Comparison of ENCODE assay signal across 15 cellular contexts in genomic region chr4:114383721-114384120, GRCh38.
DNase-seq lines count a peak whose midpoint lies in the region; ATAC-seq, FAIRE-seq and TF ChIP-seq lines count a peak whose summit lies in the region.
"Had no signal": no experiment of that assay in that cellular context is flagged by ENCODE, and none has a peak within 500 bp of the region (broad histone marks: within the 10 kb centered on the region; RNA-seq: fewer than 3 reads in every experiment).

No MANE protein-coding gene starts in this region.

- no peaks in the 10 kb centered on the region for H3K9me3 ChIP-seq in CD8-positive, alpha-beta T cell (ENCODE audit: low read length)

- no peak overlapping the region for H3K27ac ChIP-seq in CD8-positive, alpha-beta T cell (ENCODE audit: low read depth, low read length)

- no peak for ATAC-seq in activated CD4-positive, alpha-beta T cell treated with anti-CD3 and anti-CD28 coated beads for 36 hours
- ATAC-seq in stimulated activated memory B cell treated with anti-CD40 and anti-IgM and Interleukin-4, amounts not matched to agents 10 μg/mL and 1 μg/mL and 100 μg/mL, for 72 hours = no peak
- ATAC-seq in CD8-positive, alpha-beta T cell = no peak

- no peaks in the 10 kb centered on the region for H3K4me1 Mint-ChIP-seq in activated CD4-positive, alpha-beta T cell treated with anti-CD3 and anti-CD28 coated beads for 36 hours
- no peaks in the 10 kb centered on the region for H3K4me1 Mint-ChIP-seq in stimulated activated memory B cell treated with anti-CD40 and anti-IgM and Interleukin-4, amounts not matched to agents 10 μg/mL and 1 μg/mL and 100 μg/mL, for 72 hours
- H3K4me1 Mint-ChIP-seq in CD8-positive, alpha-beta T cell (ENCODE audit: low read depth) = no peaks in the 10 kb centered on the region
- H3K4me1 Mint-ChIP-seq: IgD-negative memory B cell; neural crest cell; stimulated activated naive CD8-positive, alpha-beta T cell treated with anti-CD3 and anti-CD28 coated beads, Interleukin-15, amount 100 ng/mL, for 72 hours had no signal

- TF ChIP-seq POLR2A in H54 (IDR thresholded peaks at IDR 0.05; ENCODE audit: low read depth, low read length) = no peak

- H3K36me3 ChIP-seq in CD8-positive, alpha-beta T cell (ENCODE audit: insufficient read depth, low read length) = no peaks in the 10 kb centered on the region

- H3K27ac Mint-ChIP-seq in activated CD4-positive, alpha-beta T cell treated with anti-CD3 and anti-CD28 coated beads for 36 hours = no peak overlapping the region
- H3K27ac Mint-ChIP-seq in stimulated activated memory B cell treated with anti-CD40 and anti-IgM and Interleukin-4, amounts not matched to agents 10 μg/mL and 1 μg/mL and 100 μg/mL, for 72 hours = no peak overlapping the region
- no peak overlapping the region for H3K27ac Mint-ChIP-seq in CD8-positive, alpha-beta T cell
- H3K27ac Mint-ChIP-seq: IgD-negative memory B cell; stimulated activated naive CD8-positive, alpha-beta T cell treated with anti-CD3 and anti-CD28 coated beads, Interleukin-15, amount 100 ng/mL, for 72 hours had no signal

- CTCF ChIA-PET in activated CD4-positive, alpha-beta T cell treated with anti-CD3 and anti-CD28 coated beads for 36 hours (lab: Charles Lee) = interaction anchor here (0.6 to 3.4 kb wide), 5 partner anchors 268 to 1145 kb away, joined by 3 to 12 read pairs (median 5); no protein-coding TSS in a partner anchor
- CTCF ChIA-PET in CD8-positive, alpha-beta T cell (lab: Charles Lee) = interaction anchor here (1.4 kb wide), 1 partner anchor 836 kb away, joined by 3 read pairs; no protein-coding TSS in a partner anchor

- no peaks in the 10 kb centered on the region for H3K9me3 Mint-ChIP-seq in activated CD4-positive, alpha-beta T cell treated with anti-CD3 and anti-CD28 coated beads for 36 hours (ENCODE audit: low read depth)
- no peaks in the 10 kb centered on the region for H3K9me3 Mint-ChIP-seq in stimulated activated memory B cell treated with anti-CD40 and anti-IgM and Interleukin-4, amounts not matched to agents 10 μg/mL and 1 μg/mL and 100 μg/mL, for 72 hours
- no peaks in the 10 kb centered on the region for H3K9me3 Mint-ChIP-seq in CD8-positive, alpha-beta T cell
- H3K9me3 Mint-ChIP-seq: IgD-negative memory B cell; neural crest cell; stimulated activated naive CD8-positive, alpha-beta T cell treated with anti-CD3 and anti-CD28 coated beads, Interleukin-15, amount 100 ng/mL, for 72 hours had no signal

- TF ChIP-seq CTCF in CD8-positive, alpha-beta T cell (IDR thresholded peaks at IDR 0.05) = no peak

- FAIRE-seq in H54 (lab: Jason Lieb, UNC) = peak; percentile 75
- FAIRE-seq: endometrium, TTC549 had no signal

- intact Hi-C loops in head of caudate nucleus (cut with DNase I) = loop anchor here (5.0 kb wide), 1 partner anchor 986 kb away; no protein-coding TSS in a partner anchor
- intact Hi-C loops in activated CD4-positive, alpha-beta T cell treated with anti-CD3 and anti-CD28 coated beads for 36 hours (cut with DNase I, micrococcal nuclease) = loop anchor here (1.0 to 10.0 kb wide), 7 partner anchors 309 to 1105 kb away; no protein-coding TSS in a partner anchor
- intact Hi-C loops in CD8-positive, alpha-beta T cell (cut with DNase I, micrococcal nuclease) = loop anchor here (2.0 kb wide), 3 partner anchors 431 to 989 kb away; no protein-coding TSS in a partner anchor

- no peak overlapping the region for H3K4me3 ChIP-seq in CD8-positive, alpha-beta T cell (ENCODE audit: low read depth, low read length)

- POLR2A ChIA-PET in activated CD4-positive, alpha-beta T cell treated with anti-CD3 and anti-CD28 coated beads for 36 hours (lab: Charles Lee) = no interaction called here
- POLR2A ChIA-PET in CD8-positive, alpha-beta T cell (lab: Charles Lee) = no interaction called here

- H3K36me3 Mint-ChIP-seq in activated CD4-positive, alpha-beta T cell treated with anti-CD3 and anti-CD28 coated beads for 36 hours (ENCODE audit: low read depth) = no peaks in the 10 kb centered on the region
- no peaks in the 10 kb centered on the region for H3K36me3 Mint-ChIP-seq in stimulated activated memory B cell treated with anti-CD40 and anti-IgM and Interleukin-4, amounts not matched to agents 10 μg/mL and 1 μg/mL and 100 μg/mL, for 72 hours
- no peaks in the 10 kb centered on the region for H3K36me3 Mint-ChIP-seq in CD8-positive, alpha-beta T cell
- H3K36me3 Mint-ChIP-seq: IgD-negative memory B cell had no signal

- no peaks in the 10 kb centered on the region for H3K27me3 ChIP-seq in CD8-positive, alpha-beta T cell (ENCODE audit: insufficient read depth, low read length)

- no peaks in the 10 kb centered on the region for H3K4me1 ChIP-seq in CD8-positive, alpha-beta T cell (ENCODE audit: insufficient read depth, low read length)

- DNase-seq in A172 (ENCODE audit: low spot score) (peak; percentile 72), H54 (ENCODE audit: insufficient read length, low spot score) (no peak), amniotic stem cell (lab: John Stamatoyannopoulos, UW) (peak; percentile 80), head of caudate nucleus (peak in 28 of 42 donors; percentile 5 to 69 (median 30)), DMS79 (lab: John Stamatoyannopoulos, UW) (no peak)
- DNase-seq in activated CD4-positive, alpha-beta T cell treated with anti-CD3 and anti-CD28 coated beads for 36 hours = no peak
- no peak for DNase-seq in CD8-positive, alpha-beta T cell
- DNase-seq: ACHN; NCI-H2081 treated with DMSO at 0.1 percent for 48 hours; stimulated activated naive CD8-positive, alpha-beta T cell treated with anti-CD3 and anti-CD28 coated beads, Interleukin-15, amount 100 ng/mL, for 72 hours had no signal

- peaks cover 2% of the 10 kb centered on the region for H3K27me3 Mint-ChIP-seq in activated CD4-positive, alpha-beta T cell treated with anti-CD3 and anti-CD28 coated beads for 36 hours
- no peaks in the 10 kb centered on the region for H3K27me3 Mint-ChIP-seq in stimulated activated memory B cell treated with anti-CD40 and anti-IgM and Interleukin-4, amounts not matched to agents 10 μg/mL and 1 μg/mL and 100 μg/mL, for 72 hours
- H3K27me3 Mint-ChIP-seq in CD8-positive, alpha-beta T cell (ENCODE audit: low read depth) = peaks cover 6% of the 10 kb centered on the region

- no peak overlapping the region for H3K4me3 Mint-ChIP-seq in activated CD4-positive, alpha-beta T cell treated with anti-CD3 and anti-CD28 coated beads for 36 hours
- H3K4me3 Mint-ChIP-seq in stimulated activated memory B cell treated with anti-CD40 and anti-IgM and Interleukin-4, amounts not matched to agents 10 μg/mL and 1 μg/mL and 100 μg/mL, for 72 hours = no peak overlapping the region
- no peak overlapping the region for H3K4me3 Mint-ChIP-seq in CD8-positive, alpha-beta T cell
- H3K4me3 Mint-ChIP-seq: IgD-negative memory B cell; neural crest cell; stimulated activated naive CD8-positive, alpha-beta T cell treated with anti-CD3 and anti-CD28 coated beads, Interleukin-15, amount 100 ng/mL, for 72 hours had no signal

Comparison
In these comparisons a context has a peak if more than half of its experiments do, and no peak if none do; other contexts are left out.
1. DNase-seq: peak in A172 (single experiment), amniotic stem cell (single experiment) and head of caudate nucleus (28 of 42); none in H54 (single experiment), activated CD4-positive, alpha-beta T cell treated with anti-CD3 and anti-CD28 coated beads for 36 hours (single experiment), DMS79 (single experiment) and CD8-positive, alpha-beta T cell (0 of 7).